ENCODE assay signal across 1 cellular context in the genomic region with DNA sequence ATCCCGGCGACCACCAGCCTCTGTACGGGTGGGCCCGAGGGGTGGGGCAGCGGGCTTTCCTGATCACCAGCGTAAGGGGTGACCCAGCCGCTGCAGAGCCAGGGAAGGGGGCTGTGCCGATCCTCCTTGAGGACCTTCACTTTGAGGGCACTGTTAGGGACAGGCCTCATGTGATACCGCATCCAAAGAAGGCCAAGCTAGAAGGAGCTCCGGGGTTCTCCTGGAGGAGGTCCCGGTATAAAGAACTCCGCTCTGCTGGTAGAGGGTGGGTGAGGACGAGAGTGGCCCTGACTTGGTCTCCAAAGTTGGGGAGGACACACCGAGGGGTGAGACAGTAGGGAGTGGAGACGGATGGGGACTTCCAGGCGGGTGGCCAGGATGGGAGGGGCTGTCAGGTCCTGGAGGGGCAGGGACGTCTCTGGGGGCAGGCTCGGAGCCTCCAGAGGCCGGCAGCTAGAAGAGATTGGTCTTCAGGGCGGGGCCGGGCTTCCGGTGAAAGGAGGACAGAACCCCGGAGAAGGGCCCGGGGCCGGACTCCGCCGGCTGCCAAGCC.
TF ChIP-seq lines count a peak whose summit lies in the region.

No MANE protein-coding gene starts in this region.

TF ChIP-seq in endothelial cell of umbilical vein, 7 proteins besides CTCF, POLR2A, EP300 and RAD21:
- TF ChIP-seq POLR2AphosphoS5 (IDR thresholded peaks at IDR 0.05; ENCODE audit: insufficient read depth, low read depth, low read length) (peak; percentile 76), JUN (IDR thresholded peaks at IDR 0.05; ENCODE audit: borderline replicate concordance, insufficient read depth, insufficient read length, low read depth) (no peak), GATA2 (IDR thresholded peaks at IDR 0.05; ENCODE audit: insufficient read depth, insufficient read length, low read depth, low read length) (no peak), FOS (IDR thresholded peaks at IDR 0.05; ENCODE audit: borderline replicate concordance, insufficient read depth, low read length) (no peak), MAX (IDR thresholded peaks at IDR 0.05; ENCODE audit: insufficient read depth, insufficient read length) (no peak)
TF ChIP-seq in endothelial cell of umbilical vein: peak in this region for 1.
